9 cellular contexts compared by ENCODE assay signal in genomic region chr16:10981697-10982216, GRCh38. TPM values are rescaled to one million over a fixed set of nuclear protein-coding genes. Genes with fewer than 3 reads are reported as not detected.
DNase-seq lines count a peak whose midpoint lies in the region; ATAC-seq and TF ChIP-seq lines count a peak whose summit lies in the region.
"Had no signal": no experiment of that assay in that cellular context is flagged by ENCODE, and none has a peak within 500 bp of the region (broad histone marks: within the 10 kb centered on the region; RNA-seq: fewer than 3 reads in every experiment).

No MANE protein-coding gene starts in this region.

- peak; percentile 74 for TF ChIP-seq CTCF in DND-41 (IDR thresholded peaks at IDR 0.05; ENCODE audit: borderline replicate concordance, extremely low read depth, low read length, poor library complexity, severe bottlenecking)

- H3K36me3 ChIP-seq in DND-41 (ENCODE audit: insufficient read depth, low read length) = peaks cover 73% of the 10 kb centered on the region

- no peaks in the 10 kb centered on the region for H4K20me1 ChIP-seq in DND-41 (ENCODE audit: insufficient read depth, low read length)

- TF ChIP-seq POLR2A in erythroblast (IDR thresholded peaks at IDR 0.05; ENCODE audit: low read length) = no peak

- H3K9ac ChIP-seq in DND-41 (ENCODE audit: low read depth, low read length) = no peak overlapping the region

- H3K4me1 ChIP-seq in DND-41 (ENCODE audit: insufficient read depth, low read length) = peaks cover 14% of the 10 kb centered on the region

- no peak overlapping the region for H3K4me2 ChIP-seq in DND-41 (ENCODE audit: insufficient read depth, low read length)

- H3K9me3 ChIP-seq in DND-41 (ENCODE audit: insufficient read depth, low read length, severe bottlenecking) = no peaks in the 10 kb centered on the region

- H3K79me2 ChIP-seq in DND-41 (ENCODE audit: insufficient read depth, low read length) = peaks cover 3% of the 10 kb centered on the region; the same call in 1 of the 2 replicates

- no peaks in the 10 kb centered on the region for H3K27me3 ChIP-seq in DND-41 (ENCODE audit: insufficient read depth, low read length, poor library complexity)

- DNase-seq in DND-41 (peak; percentile 72), erythroblast (lab: John Stamatoyannopoulos, UW) (peak; percentile 76 to 78), amniotic stem cell (lab: John Stamatoyannopoulos, UW) (no peak), sciatic nerve (ENCODE audit: low spot score) (no peak)
- no peak for DNase-seq in NK-92 treated with Interleukin-12 subunit alpha and Interleukin-12 subunit beta, amount 100 ng/mL, for 24 hours (lab: John Stamatoyannopoulos, UW)

- peak overlapping the region; percentile 1; the same call in 1 of the 2 replicates for H3K27ac ChIP-seq in DND-41 (ENCODE audit: low read length)

- intact Hi-C loops in sciatic nerve (cut with DNase I) = no loop called here

- no peak overlapping the region for H3K4me3 ChIP-seq in DND-41 (ENCODE audit: low read depth in 1 of 2, low read length in 2 of 2)
- H3K4me3 ChIP-seq: lung had no signal

- ATAC-seq in DND-41 (ENCODE audit: insufficient read depth, low read depth) = peak; percentile 92
- peak; percentile 70 for ATAC-seq in GM19395 (IDR thresholded peaks at IDR 0.05; ENCODE audit: unreplicated experiment)
- peak; percentile 77 for ATAC-seq in HG03342 (IDR thresholded peaks at IDR 0.05; ENCODE audit: unreplicated experiment)
- peak; percentile 85 for ATAC-seq in SK-N-SH treated with all-trans-retinoic acid at 6 μM for 48 hours
- ATAC-seq in sciatic nerve = no peak

- no peak overlapping the region for H2AFZ ChIP-seq in DND-41 (ENCODE audit: low read depth, low read length)

TF ChIP-seq in SK-N-SH treated with all-trans-retinoic acid at 6 μM for 48 hours, 23 proteins besides CTCF, POLR2A, EP300 and RAD21:
- no peak for TF ChIP-seq POU6F1 (CRISPR knock-in tag; IDR thresholded peaks at IDR 0.05; ENCODE audit: borderline replicate concordance, low read depth)
- no peak for TF ChIP-seq PATZ1 (CRISPR knock-in tag; IDR thresholded peaks at IDR 0.05; ENCODE audit: borderline replicate concordance)
- no peak for TF ChIP-seq ZC3H10 (CRISPR knock-in tag; IDR thresholded peaks at IDR 0.05)
- no peak for TF ChIP-seq BACH2 (CRISPR knock-in tag; IDR thresholded peaks at IDR 0.05; ENCODE audit: borderline replicate concordance)
- no peak for TF ChIP-seq ESRRG (CRISPR knock-in tag; IDR thresholded peaks at IDR 0.05)
- no peak for TF ChIP-seq ZNF70 (CRISPR knock-in tag; IDR thresholded peaks at IDR 0.05)
- TF ChIP-seq SNAI2 (CRISPR knock-in tag; IDR thresholded peaks at IDR 0.05) = no peak
- TF ChIP-seq CREB5 (CRISPR knock-in tag; IDR thresholded peaks at IDR 0.05; ENCODE audit: low read depth) = no peak
- no peak for TF ChIP-seq TSHZ2 (CRISPR knock-in tag; IDR thresholded peaks at IDR 0.05)
- no peak for TF ChIP-seq GLIS3 (CRISPR knock-in tag; IDR thresholded peaks at IDR 0.05)
- TF ChIP-seq ZFP30 (CRISPR knock-in tag; IDR thresholded peaks at IDR 0.05) = no peak
- TF ChIP-seq ZNF8 (CRISPR knock-in tag; IDR thresholded peaks at IDR 0.05) = no peak
- TF ChIP-seq CSRNP3 (CRISPR knock-in tag; IDR thresholded peaks at IDR 0.05) = no peak
- TF ChIP-seq RARB (CRISPR knock-in tag; IDR thresholded peaks at IDR 0.05) = no peak
- no peak for TF ChIP-seq ZNF565 (CRISPR knock-in tag; conservative IDR thresholded peaks at IDR 0.05; ENCODE audit: low read depth)
- TF ChIP-seq ARNTL (CRISPR knock-in tag; IDR thresholded peaks at IDR 0.05; ENCODE audit: borderline replicate concordance, low read depth) = no peak

RNA-seq across cellular contexts. Expression of gene CLEC16A, which starts 37.4 kb away (rescaled TPM):
- total RNA-seq in sciatic nerve = 39.4 TPM

RNA-seq across cellular contexts. Expression of gene DEXI, which starts 39.5 kb away (rescaled TPM):
- total RNA-seq in sciatic nerve = 31.7 TPM

Comparison
In these comparisons a context has a peak if more than half of its experiments do, and no peak if none do; other contexts are left out.
1. DNase-seq: peak in DND-41 (single experiment) and erythroblast (2 of 2); none in NK-92 treated with Interleukin-12 subunit alpha and Interleukin-12 subunit beta, amount 100 ng/mL, for 24 hours (single experiment), amniotic stem cell (single experiment) and sciatic nerve (single experiment).